Comparison of ENCODE assay signal across 1 cellular context in the genomic region with DNA sequence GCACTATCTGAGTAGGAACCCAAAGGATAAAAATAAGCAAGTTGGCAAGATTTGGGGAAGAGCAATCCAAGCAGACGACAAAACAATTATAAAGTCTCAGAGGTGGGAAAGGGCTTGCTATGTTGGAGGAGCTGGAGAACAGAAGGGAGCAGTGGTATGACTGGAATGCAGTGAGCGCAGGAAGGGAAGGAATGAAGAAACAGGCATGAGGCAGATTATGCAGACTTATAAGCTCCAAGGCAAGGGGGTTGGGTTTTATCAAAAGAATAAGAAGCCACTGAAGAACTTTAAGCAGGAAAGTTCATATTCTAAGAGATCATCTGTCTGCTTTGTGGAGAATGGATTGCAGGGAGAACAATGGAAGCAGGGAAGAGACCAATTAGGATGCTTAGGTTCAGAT.
TF ChIP-seq lines count a peak whose summit lies in the region.

No MANE protein-coding gene starts in this region.

TF ChIP-seq in IMR-90, 13 proteins besides CTCF, POLR2A, EP300 and RAD21:
- no peak for TF ChIP-seq MXI1 (IDR thresholded peaks at IDR 0.05; ENCODE audit: borderline replicate concordance, low read depth, low read length)
- no peak for TF ChIP-seq MAFK (IDR thresholded peaks at IDR 0.05; ENCODE audit: low read depth, low read length)
- no peak for TF ChIP-seq SMC3 (IDR thresholded peaks at IDR 0.05; ENCODE audit: low read depth, low read length)
- TF ChIP-seq MAZ (IDR thresholded peaks at IDR 0.05; ENCODE audit: borderline replicate concordance, low read depth, low read length) = no peak
- no peak for TF ChIP-seq CHD1 (IDR thresholded peaks at IDR 0.05; ENCODE audit: low read depth, low read length)
- no peak for TF ChIP-seq BHLHE40 (IDR thresholded peaks at IDR 0.05; ENCODE audit: low read depth, low read length)
- TF ChIP-seq NFE2L2 (IDR thresholded peaks at IDR 0.05; ENCODE audit: low read depth, low read length) = no peak
- no peak for TF ChIP-seq RCOR1 (IDR thresholded peaks at IDR 0.05; ENCODE audit: insufficient replicate concordance, low read length)
- TF ChIP-seq, protein P1, sequence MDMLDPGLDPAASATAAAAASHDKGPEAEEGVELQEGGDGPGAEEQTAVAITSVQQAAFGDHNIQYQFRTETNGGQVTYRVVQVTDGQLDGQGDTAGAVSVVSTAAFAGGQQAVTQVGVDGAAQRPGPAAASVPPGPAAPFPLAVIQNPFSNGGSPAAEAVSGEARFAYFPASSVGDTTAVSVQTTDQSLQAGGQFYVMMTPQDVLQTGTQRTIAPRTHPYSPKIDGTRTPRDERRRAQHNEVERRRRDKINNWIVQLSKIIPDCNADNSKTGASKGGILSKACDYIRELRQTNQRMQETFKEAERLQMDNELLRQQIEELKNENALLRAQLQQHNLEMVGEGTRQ (IDR thresholded peaks at IDR 0.05; ENCODE audit: low read depth, low read length) = no peak
